13 cellular contexts compared by ENCODE assay signal in the genomic region with DNA sequence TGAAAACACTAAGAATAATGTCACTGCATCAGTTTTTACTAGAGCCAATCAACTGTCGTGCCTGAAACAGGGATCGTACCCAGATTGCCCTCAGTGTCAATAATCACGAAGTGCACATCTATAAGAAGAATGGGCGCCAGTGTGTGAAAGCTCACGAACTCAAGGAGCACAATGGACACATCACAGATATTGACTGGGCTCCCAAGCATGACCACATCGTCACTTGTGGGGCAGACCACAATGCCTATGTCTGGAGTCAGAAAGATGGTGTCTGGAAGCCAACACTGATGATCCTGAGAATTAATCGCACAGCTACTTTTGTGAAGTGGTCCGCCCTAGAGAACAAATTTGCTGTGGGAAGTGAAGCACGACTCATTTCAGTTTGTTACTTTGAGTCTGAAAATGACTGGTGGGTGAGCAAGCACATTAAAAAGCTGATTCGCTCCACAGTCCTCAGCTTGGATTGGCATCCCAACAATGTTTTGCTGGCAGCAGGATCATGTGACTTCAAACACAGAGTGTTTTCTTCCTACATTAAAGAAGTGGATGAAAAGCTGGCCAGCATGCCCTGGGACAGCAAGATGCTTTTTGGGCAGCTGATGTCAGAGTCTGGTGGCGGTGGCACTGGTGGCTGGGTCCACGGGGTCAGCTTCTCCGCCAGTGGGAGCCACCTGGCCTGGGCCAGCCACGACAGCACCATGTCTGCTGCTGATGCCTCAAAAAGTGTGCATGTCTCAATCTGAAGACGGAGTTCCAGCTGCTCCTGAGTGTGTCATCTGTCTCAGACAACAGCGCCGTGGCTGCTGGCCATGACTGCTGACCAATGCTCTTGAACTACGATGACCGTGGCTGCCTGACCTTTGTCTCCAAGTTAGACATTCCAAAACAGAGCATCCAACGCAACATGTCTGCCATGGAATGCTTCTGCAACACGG. TPM values are rescaled to one million over a fixed set of nuclear protein-coding genes. Genes with fewer than 3 reads are reported as not detected.
DNase-seq lines count a peak whose midpoint lies in the region; ATAC-seq and TF ChIP-seq lines count a peak whose summit lies in the region.
"Had no signal": no experiment of that assay in that cellular context is flagged by ENCODE, and none has a peak within 500 bp of the region (broad histone marks: within the 10 kb centered on the region; RNA-seq: fewer than 3 reads in every experiment).

No MANE protein-coding gene starts in this region.

- no peak overlapping the region for H3K27ac Mint-ChIP-seq in HFFc6
- H3K27ac Mint-ChIP-seq: activated CD4-positive, alpha-beta T cell treated with anti-CD3 and anti-CD28 coated beads for 36 hours had no signal

- intact Hi-C loops in Right ventricle myocardium superior (cut with DNase I): no loop called here

- H4K20me1 ChIP-seq in hepatocyte (ENCODE audit: insufficient read depth, poor library complexity, severe bottlenecking): no peaks in the 10 kb centered on the region
- H4K20me1 ChIP-seq: BLaER1 treated with 17β-estradiol and CSF1 and Interleukin-3, amounts not matched to agents 10 nM and 100 nM had no signal

- H3K27me3 ChIP-seq in hepatocyte: no peaks in the 10 kb centered on the region
- H3K27me3 ChIP-seq: BLaER1 treated with 17β-estradiol and CSF1 and Interleukin-3, amounts not matched to agents 10 nM and 100 nM had no signal

- H3K36me3 Mint-ChIP-seq in HFFc6 (ENCODE audit: low read depth): no peaks in the 10 kb centered on the region

- no peaks in the 10 kb centered on the region for H3K36me3 ChIP-seq in hepatocyte (replicated peaks; ENCODE audit: insufficient read depth, low read depth)

- WGBS in hepatocyte (ENCODE audit: low lambda C conversion rate, missing lambda C conversion rate): 98% methylated on average over 21 of the region's 21 CpGs

- H3K79me2 ChIP-seq in hepatocyte: no peaks in the 10 kb centered on the region

- no peaks in the 10 kb centered on the region for H3K4me1 ChIP-seq in hepatocyte (ENCODE audit: insufficient read depth)
- H3K4me1 ChIP-seq: BLaER1 treated with 17β-estradiol and CSF1 and Interleukin-3, amounts not matched to agents 10 nM and 100 nM had no signal

- peak; percentile 3 for DNase-seq in HFFc6
- DNase-seq in astrocyte of the spinal cord (ENCODE audit: low read depth, low spot score): peak; percentile 22
- DNase-seq in islet precursor cell: peak; percentile 86
- DNase-seq in renal cortical epithelial cell (ENCODE audit: low read depth): peak; percentile 79
- no peak for DNase-seq in hepatocyte (ENCODE audit: low spot score)
- DNase-seq in ureter (ENCODE audit: low spot score): no peak
- DNase-seq in UCSD-AML1 (lab: John Stamatoyannopoulos, UW; ENCODE audit: unreplicated experiment): no peak
- no peak for DNase-seq in Right ventricle myocardium superior
- DNase-seq: activated CD4-positive, alpha-beta T cell treated with anti-CD3 and anti-CD28 coated beads for 36 hours; activated T-cell treated with anti-CD3 and anti-CD28 coated beads, Interleukin-2, amount 50 U/mL, for 1 hour; NCI-H1105; stimulated activated naive CD8-positive, alpha-beta T cell treated with anti-CD3 and anti-CD28 coated beads, Interleukin-15, Interleukin-2, amounts not matched to agents 100 U/mL and 50 U/mL, for 24 hours had no signal

- in situ Hi-C loops in astrocyte of the spinal cord (cut with HindIII; ENCODE audit: low sequenced_read_pairs): no loop called here

- no peak overlapping the region for H2AFZ ChIP-seq in hepatocyte

- no peak overlapping the region; the same call in 1 of the 2 replicates for H3K4me3 Mint-ChIP-seq in HFFc6
- H3K4me3 Mint-ChIP-seq: activated CD4-positive, alpha-beta T cell treated with anti-CD3 and anti-CD28 coated beads for 36 hours had no signal

- H3K27me3 Mint-ChIP-seq in HFFc6 (ENCODE audit: insufficient read depth): peaks cover 3% of the 10 kb centered on the region
- H3K27me3 Mint-ChIP-seq: activated CD4-positive, alpha-beta T cell treated with anti-CD3 and anti-CD28 coated beads for 36 hours had no signal

- H3K27ac ChIP-seq in hepatocyte: no peak overlapping the region
- H3K27ac ChIP-seq: BLaER1 treated with 17β-estradiol and CSF1 and Interleukin-3, amounts not matched to agents 10 nM and 100 nM had no signal

- no peaks in the 10 kb centered on the region for H3K9me3 Mint-ChIP-seq in HFFc6

- no peak overlapping the region for H3K4me2 ChIP-seq in hepatocyte
- H3K4me2 ChIP-seq: BLaER1 treated with 17β-estradiol and CSF1 and Interleukin-3, amounts not matched to agents 10 nM and 100 nM had no signal

- no peaks in the 10 kb centered on the region for H3K9me3 ChIP-seq in hepatocyte (ENCODE audit: low read depth)
- H3K9me3 ChIP-seq: BLaER1 treated with 17β-estradiol and CSF1 and Interleukin-3, amounts not matched to agents 10 nM and 100 nM had no signal

- TF ChIP-seq CTCF in HFFc6 (IDR thresholded peaks at IDR 0.05) (no peak), astrocyte of the spinal cord (IDR thresholded peaks at IDR 0.05; ENCODE audit: low read depth, low read length) (no peak), hepatocyte (IDR thresholded peaks at IDR 0.05; ENCODE audit: poor library complexity) (no peak)

- no peaks in the 10 kb centered on the region for H3K9me2 ChIP-seq in hepatocyte (replicated peaks; ENCODE audit: insufficient read depth)

- peaks cover 5% of the 10 kb centered on the region; the same call in 1 of the 2 replicates for H3K4me1 Mint-ChIP-seq in HFFc6 (ENCODE audit: low read depth)
- H3K4me1 Mint-ChIP-seq: activated CD4-positive, alpha-beta T cell treated with anti-CD3 and anti-CD28 coated beads for 36 hours had no signal

- ATAC-seq in Right ventricle myocardium superior (ENCODE audit: poor library complexity): no peak
- ATAC-seq: activated CD4-positive, alpha-beta T cell treated with anti-CD3 and anti-CD28 coated beads for 36 hours; stimulated activated naive CD8-positive, alpha-beta T cell treated with anti-CD3 and anti-CD28 coated beads, Interleukin-15, Interleukin-2, amounts not matched to agents 100 U/mL and 50 U/mL, for 24 hours had no signal

- H3K4me3 ChIP-seq in astrocyte of the spinal cord (ENCODE audit: low read depth, low read length) (no peak overlapping the region), hepatocyte (no peak overlapping the region)
- H3K4me3 ChIP-seq: BLaER1 treated with 17β-estradiol and CSF1 and Interleukin-3, amounts not matched to agents 10 nM and 100 nM had no signal

RNA-seq across cellular contexts. Expression of gene NSA2, which starts 32.2 kb away (rescaled TPM):
- total RNA-seq in HFFc6 (2021; fragmentation: NEBNext Ultra II Directional; extraction: Animal tissue kit (Norgen Biotek cat#: 25700)): 100 to 1,000 TPM in 3 of 6 experiments, 10 to 100 TPM in 3; 74.4 to 118 (median 96.0) TPM
- total RNA-seq in renal cortical epithelial cell (129 and 160 TPM in 2 replicates), hepatocyte (88.6 and 107 TPM in 2 replicates), ureter (66.0 TPM), Right ventricle myocardium superior (35.1 TPM)
- 44.2 and 50.7 TPM in 2 replicates for polyA plus RNA-seq in hepatocyte

RNA-seq across cellular contexts. Expression of gene GFM2, which starts 32.3 kb away (rescaled TPM):
- total RNA-seq in HFFc6 (2021; fragmentation: NEBNext Ultra II Directional; extraction: Animal tissue kit (Norgen Biotek cat#: 25700)): 10 to 100 TPM; 26.6 to 31.0 (median 28.0) TPM
- 53.7 and 55.4 TPM in 2 replicates for total RNA-seq in renal cortical epithelial cell
- total RNA-seq in hepatocyte: 44.8 and 46.2 TPM in 2 replicates
- 15.8 and 24.2 TPM in 2 replicates for polyA plus RNA-seq in hepatocyte
- total RNA-seq in ureter: 31.0 TPM
- 42.3 TPM for total RNA-seq in Right ventricle myocardium superior

Comparison
In these comparisons a context has a peak if more than half of its experiments do, and no peak if none do; other contexts are left out.
1. DNase-seq: peak in HFFc6 (single experiment), astrocyte of the spinal cord (single experiment), islet precursor cell (single experiment) and renal cortical epithelial cell (single experiment); none in hepatocyte (single experiment), ureter (single experiment), UCSD-AML1 (single experiment) and Right ventricle myocardium superior (single experiment).